Comparison of ENCODE assay signal across 5 cellular contexts in genomic region chr7:30487371-30487770, GRCh38.
"Had no signal": no experiment of that assay in that cellular context is flagged by ENCODE, and none has a peak within 500 bp of the region (broad histone marks: within the 10 kb centered on the region; RNA-seq: fewer than 3 reads in every experiment).

No MANE protein-coding gene starts in this region.

- H3K4me3 ChIP-seq: GM23338 had no signal

- DNase-seq: H9, HCEC 1CT had no signal

- H2AFZ ChIP-seq: GM23338 had no signal

- H3K27ac ChIP-seq: HL-60 had no signal

- H3K4me2 ChIP-seq: GM23338 had no signal

- ATAC-seq: GM23338, HepG2 had no signal
